ENCODE assay signal across 13 cellular contexts in genomic region chr13:46615888-46616531, GRCh38.
DNase-seq lines count a peak whose midpoint lies in the region; ATAC-seq and TF ChIP-seq lines count a peak whose summit lies in the region.
"Had no signal": no experiment of that assay in that cellular context is flagged by ENCODE, and none has a peak within 500 bp of the region (broad histone marks: within the 10 kb centered on the region; RNA-seq: fewer than 3 reads in every experiment).

No MANE protein-coding gene starts in this region.

- no peak for DNase-seq in Right ventricle myocardium inferior (ENCODE audit: missing footprints)
- no peak for DNase-seq in cardiac septum (ENCODE audit: low spot score)
- DNase-seq in fibroblast of mammary gland (ENCODE audit: low read depth) = peak; percentile 37
- peak; percentile 55 for DNase-seq in osteoblast (ENCODE audit: insufficient read length, low spot score, missing footprints)
- no peak for DNase-seq in aorta
- DNase-seq in CD1c-positive myeloid dendritic cell (ENCODE audit: extremely low spot score) = no peak
- DNase-seq in activated naive CD4-positive, alpha-beta T cell treated with anti-CD3 and anti-CD28 coated beads, Interleukin-2, amount 50 U/mL, for 72 hours (ENCODE audit: low spot score in 2 of 2) = no peak
- DNase-seq: activated T-cell treated with anti-CD3 and anti-CD28 coated beads, Interleukin-2, amount 50 U/mL, for 4 hours; H9; naive thymus-derived CD4-positive, alpha-beta T cell; NCI-H2171; SW 1271 had no signal

- no peaks in the 10 kb centered on the region for H3K27me3 ChIP-seq in osteoblast (ENCODE audit: insufficient read depth, low read length)
- H3K27me3 ChIP-seq in aorta (ENCODE audit: control insufficient read depth in 1 of 2, insufficient read depth in 2 of 2, low read length in 1 of 2) = no peaks in the 10 kb centered on the region

- peaks cover 69% of the 10 kb centered on the region for H3K79me2 ChIP-seq in osteoblast (ENCODE audit: insufficient read depth, low read length)

- peak overlapping the region; percentile 57 for H2AFZ ChIP-seq in osteoblast (ENCODE audit: low read length)

- peak overlapping the region; percentile 36 for H3K4me3 ChIP-seq in fibroblast of mammary gland (ENCODE audit: control insufficient read depth, low read depth, low read length)
- peak overlapping the region; percentile 60 for H3K4me3 ChIP-seq in osteoblast (ENCODE audit: insufficient read depth, low read length)
- peak overlapping the region in 1 of 2 donors; percentile 48 for H3K4me3 ChIP-seq in aorta (ENCODE audit: low read length in 2 of 2)

- peaks cover 16% of the 10 kb centered on the region for H3K4me1 ChIP-seq in osteoblast (ENCODE audit: insufficient read depth, low read length)
- peaks cover 2 to 6% of the 10 kb centered on the region in 2 donors for H3K4me1 ChIP-seq in aorta (ENCODE audit: control insufficient read depth in 1 of 2, insufficient read depth in 2 of 2, low read length in 2 of 2)

- no peaks in the 10 kb centered on the region for H3K36me3 Mint-ChIP-seq in activated naive CD4-positive, alpha-beta T cell treated with anti-CD3 and anti-CD28 coated beads, Interleukin-2, amount 50 U/mL, for 72 hours

- no peak overlapping the region for H3K27ac Mint-ChIP-seq in activated naive CD4-positive, alpha-beta T cell treated with anti-CD3 and anti-CD28 coated beads, Interleukin-2, amount 50 U/mL, for 72 hours

- ATAC-seq in Right ventricle myocardium inferior = peak; percentile 59
- ATAC-seq in aorta (ENCODE audit: low FRiP score) = peak; percentile 31
- ATAC-seq in activated naive CD4-positive, alpha-beta T cell treated with anti-CD3 and anti-CD28 coated beads, Interleukin-2, amount 50 U/mL, for 72 hours = no peak
- no peak for ATAC-seq in HG02973 (IDR thresholded peaks at IDR 0.05; ENCODE audit: unreplicated experiment)
- ATAC-seq: activated T-cell treated with anti-CD3 and anti-CD28 coated beads, Interleukin-2, amount 50 U/mL, for 4 hours; naive thymus-derived CD4-positive, alpha-beta T cell had no signal

- H3K27ac ChIP-seq in osteoblast (ENCODE audit: low read depth, low read length) = peak overlapping the region; percentile 53
- H3K27ac ChIP-seq in aorta (ENCODE audit: low read depth in 1 of 2, low read length in 2 of 2) = peak overlapping the region; percentile 81 to 87

- H3K9me3 Mint-ChIP-seq in activated naive CD4-positive, alpha-beta T cell treated with anti-CD3 and anti-CD28 coated beads, Interleukin-2, amount 50 U/mL, for 72 hours = no peaks in the 10 kb centered on the region
- H3K9me3 Mint-ChIP-seq: activated T-cell treated with anti-CD3 and anti-CD28 coated beads, Interleukin-2, amount 50 U/mL, for 4 hours; H9 had no signal

- H3K4me2 ChIP-seq in osteoblast (ENCODE audit: insufficient read depth, low read length) = peak overlapping the region; percentile 83

- intact Hi-C loops in Right ventricle myocardium inferior (cut with DNase I) = no loop called here
- intact Hi-C loops in cardiac septum (cut with DNase I) = loop anchor here (5.0 kb wide), 2 partner anchors 64 to 66 kb away; partner anchors contain the start of gene LRCH1
- intact Hi-C loops in aorta (cut with DNase I) = no loop called here

- TF ChIP-seq CTCF in fibroblast of mammary gland (conservative IDR thresholded peaks at IDR 0.05; ENCODE audit: control insufficient read depth, insufficient read depth, low read depth, low read length) (no peak), osteoblast (IDR thresholded peaks at IDR 0.05; ENCODE audit: extremely low read depth, low read depth, low read length) (no peak)

- H3K36me3 ChIP-seq in osteoblast (ENCODE audit: insufficient read depth, low read length) (no peaks in the 10 kb centered on the region), aorta (ENCODE audit: control insufficient read depth in 1 of 2, insufficient read depth in 2 of 2, low read length in 1 of 2) (no peaks in the 10 kb centered on the region)

- H4K20me1 ChIP-seq in osteoblast (ENCODE audit: insufficient read depth, low read length) = peaks cover 18% of the 10 kb centered on the region

- 2 to 6% methylated on average over 8 of the region's 8 CpGs for WGBS in aorta, 2 donors

- H3K9me3 ChIP-seq in osteoblast (ENCODE audit: low read depth, low read length) = no peaks in the 10 kb centered on the region
- H3K9me3 ChIP-seq in aorta (ENCODE audit: control insufficient read depth, low read length) = no peaks in the 10 kb centered on the region

Comparison
In these comparisons a context has a peak if more than half of its experiments do, and no peak if none do; other contexts are left out.
1. ATAC-seq: peak in Right ventricle myocardium inferior (single experiment) and aorta (single experiment); none in activated naive CD4-positive, alpha-beta T cell treated with anti-CD3 and anti-CD28 coated beads, Interleukin-2, amount 50 U/mL, for 72 hours (0 of 2) and HG02973 (single experiment).
2. DNase-seq: peak in fibroblast of mammary gland (single experiment) and osteoblast (single experiment); none in Right ventricle myocardium inferior (single experiment), cardiac septum (single experiment), aorta (0 of 2), CD1c-positive myeloid dendritic cell (single experiment) and activated naive CD4-positive, alpha-beta T cell treated with anti-CD3 and anti-CD28 coated beads, Interleukin-2, amount 50 U/mL, for 72 hours (0 of 2).